ENCODE assay signal across 20 cellular contexts in genomic region chr9:2635922-2636321, GRCh38. TPM values are rescaled to one million over a fixed set of nuclear protein-coding genes. Genes with fewer than 3 reads are reported as not detected.
DNase-seq lines count a peak whose midpoint lies in the region; ATAC-seq and TF ChIP-seq lines count a peak whose summit lies in the region.
"Had no signal": no experiment of that assay in that cellular context is flagged by ENCODE, and none has a peak within 500 bp of the region (broad histone marks: within the 10 kb centered on the region; RNA-seq: fewer than 3 reads in every experiment).

No MANE protein-coding gene starts in this region.

- H3K36me3 ChIP-seq in HAP-1 (replicated peaks) (peaks cover 25% of the 10 kb centered on the region), neural cell (ENCODE audit: insufficient read depth, low read length) (peaks cover 18% of the 10 kb centered on the region)

- in situ Hi-C loops in HAP-1 (cut with MboI; ENCODE audit: low sequenced_read_pairs) = no loop called here

- no peak overlapping the region for H2AFZ ChIP-seq in neural cell (ENCODE audit: low read depth, low read length)
- H2AFZ ChIP-seq: GM23248 had no signal

- no peak for ATAC-seq in GM21786 (IDR thresholded peaks at IDR 0.05; ENCODE audit: unreplicated experiment)
- ATAC-seq: CD8-positive, alpha-beta T cell; GM12878 had no signal

- H3F3A ChIP-seq in neural cell (ENCODE audit: insufficient read depth, low read length, poor library complexity, severe bottlenecking) = no peaks in the 10 kb centered on the region

- no peaks in the 10 kb centered on the region for H3K9me2 ChIP-seq in neural cell (ENCODE audit: insufficient read depth, low read length)

- DNase-seq in HAP-1 (ENCODE audit: low spot score in 2 of 2) (peak; percentile 61 to 97), caudate nucleus (lab: John Stamatoyannopoulos, UW) (no peak), superior temporal gyrus (ENCODE audit: extremely low spot score) (peak; percentile 42), DMS79 treated with DMSO at 0.1 percent for 48 hours (lab: John Stamatoyannopoulos, UW) (no peak), ecto neural progenitor cell (ENCODE audit: low spot score) (no peak)
- DNase-seq: Caco-2; CD4-positive, CD25-positive, alpha-beta regulatory T cell; CD8-positive, alpha-beta T cell; DMS153; EL; GDM1; GM23248; H7; HFFc6 had no signal

- H3K4me3 ChIP-seq in HAP-1 (no peak overlapping the region), neural cell (ENCODE audit: low read length) (peak overlapping the region; percentile 42)
- H3K4me3 ChIP-seq: BLaER1, GM12878, GM23248 had no signal

- peaks cover 16% of the 10 kb centered on the region for H3K79me2 ChIP-seq in neural cell (replicated peaks; ENCODE audit: insufficient read depth, low read length)

- peak; percentile 71 for TF ChIP-seq EP300 in neural cell (conservative IDR thresholded peaks at IDR 0.05; ENCODE audit: poor library complexity, severe bottlenecking)

- TF ChIP-seq RAD21 in neural cell (conservative IDR thresholded peaks at IDR 0.05) = no peak

- H3K27ac ChIP-seq in caudate nucleus (ENCODE audit: low read depth, low read length) (peak overlapping the region; percentile 89), neural cell (ENCODE audit: low read length) (peak overlapping the region; percentile 80)
- H3K27ac ChIP-seq: 22Rv1, BLaER1, C4-2B, GM23248 had no signal

- H3K4me1 ChIP-seq in HAP-1 = peaks cover 59% of the 10 kb centered on the region
- H3K4me1 ChIP-seq: BLaER1 had no signal

- no peaks in the 10 kb centered on the region for H3K9me3 ChIP-seq in HAP-1
- H3K9me3 ChIP-seq in neural cell (ENCODE audit: low read length) = no peaks in the 10 kb centered on the region
- H3K9me3 ChIP-seq: BLaER1, Caco-2 had no signal

- H3K27me3 ChIP-seq in HAP-1 (ENCODE audit: low read depth) (no peaks in the 10 kb centered on the region), neural cell (ENCODE audit: insufficient read depth, low read depth, low read length) (no peaks in the 10 kb centered on the region)
- H3K27me3 ChIP-seq: BLaER1 had no signal

- no peak for TF ChIP-seq CTCF in neural cell (IDR thresholded peaks at IDR 0.05; ENCODE audit: poor library complexity, severe bottlenecking)

- H3K9ac ChIP-seq in neural cell (ENCODE audit: low read length) = peak overlapping the region; percentile 32
- H3K9ac ChIP-seq: BLaER1, GM23248 had no signal

- H3K4me2 ChIP-seq in neural cell (ENCODE audit: low read length) = peak overlapping the region; percentile 4
- H3K4me2 ChIP-seq: BLaER1 had no signal

- H4K20me1 ChIP-seq in neural cell (ENCODE audit: insufficient read depth) = no peaks in the 10 kb centered on the region

TF ChIP-seq in neural cell, 6 proteins besides CTCF, POLR2A, EP300 and RAD21:
- TF ChIP-seq POLR2AphosphoS5 (IDR thresholded peaks at IDR 0.05) (peak; percentile 70), TAF1 (IDR thresholded peaks at IDR 0.05; ENCODE audit: low read depth) (no peak), MXI1 (conservative IDR thresholded peaks at IDR 0.05; ENCODE audit: poor library complexity, severe bottlenecking) (no peak), SMC3 (conservative IDR thresholded peaks at IDR 0.05; ENCODE audit: poor library complexity) (no peak), EZH2 (IDR thresholded peaks at IDR 0.05; ENCODE audit: borderline replicate concordance, insufficient read depth, low read length, poor library complexity, severe bottlenecking) (no peak)
- TF ChIP-seq, protein P1, sequence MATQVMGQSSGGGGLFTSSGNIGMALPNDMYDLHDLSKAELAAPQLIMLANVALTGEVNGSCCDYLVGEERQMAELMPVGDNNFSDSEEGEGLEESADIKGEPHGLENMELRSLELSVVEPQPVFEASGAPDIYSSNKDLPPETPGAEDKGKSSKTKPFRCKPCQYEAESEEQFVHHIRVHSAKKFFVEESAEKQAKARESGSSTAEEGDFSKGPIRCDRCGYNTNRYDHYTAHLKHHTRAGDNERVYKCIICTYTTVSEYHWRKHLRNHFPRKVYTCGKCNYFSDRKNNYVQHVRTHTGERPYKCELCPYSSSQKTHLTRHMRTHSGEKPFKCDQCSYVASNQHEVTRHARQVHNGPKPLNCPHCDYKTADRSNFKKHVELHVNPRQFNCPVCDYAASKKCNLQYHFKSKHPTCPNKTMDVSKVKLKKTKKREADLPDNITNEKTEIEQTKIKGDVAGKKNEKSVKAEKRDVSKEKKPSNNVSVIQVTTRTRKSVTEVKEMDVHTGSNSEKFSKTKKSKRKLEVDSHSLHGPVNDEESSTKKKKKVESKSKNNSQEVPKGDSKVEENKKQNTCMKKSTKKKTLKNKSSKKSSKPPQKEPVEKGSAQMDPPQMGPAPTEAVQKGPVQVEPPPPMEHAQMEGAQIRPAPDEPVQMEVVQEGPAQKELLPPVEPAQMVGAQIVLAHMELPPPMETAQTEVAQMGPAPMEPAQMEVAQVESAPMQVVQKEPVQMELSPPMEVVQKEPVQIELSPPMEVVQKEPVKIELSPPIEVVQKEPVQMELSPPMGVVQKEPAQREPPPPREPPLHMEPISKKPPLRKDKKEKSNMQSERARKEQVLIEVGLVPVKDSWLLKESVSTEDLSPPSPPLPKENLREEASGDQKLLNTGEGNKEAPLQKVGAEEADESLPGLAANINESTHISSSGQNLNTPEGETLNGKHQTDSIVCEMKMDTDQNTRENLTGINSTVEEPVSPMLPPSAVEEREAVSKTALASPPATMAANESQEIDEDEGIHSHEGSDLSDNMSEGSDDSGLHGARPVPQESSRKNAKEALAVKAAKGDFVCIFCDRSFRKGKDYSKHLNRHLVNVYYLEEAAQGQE (IDR thresholded peaks at IDR 0.05; ENCODE audit: borderline replicate concordance) = no peak
TF ChIP-seq in neural cell: peak in this region for 1.

RNA-seq across cellular contexts. Expression of gene VLDLR, which starts 14.3 kb away (rescaled TPM):
- polyA plus RNA-seq in neural cell = 62.4 and 62.7 TPM in 2 replicates
- 88.4 and 96.4 TPM in 2 replicates for polyA minus RNA-seq in neural cell
- polyA plus RNA-seq: CD4-positive, CD25-positive, alpha-beta regulatory T cell had no signal

Comparison
In these comparisons a context has a peak if more than half of its experiments do, and no peak if none do; other contexts are left out.
1. DNase-seq: peak in HAP-1 (2 of 2) and superior temporal gyrus (single experiment); none in caudate nucleus (0 of 61), DMS79 treated with DMSO at 0.1 percent for 48 hours (single experiment) and ecto neural progenitor cell (single experiment).